8 cellular contexts compared by ENCODE assay signal in the genomic region with DNA sequence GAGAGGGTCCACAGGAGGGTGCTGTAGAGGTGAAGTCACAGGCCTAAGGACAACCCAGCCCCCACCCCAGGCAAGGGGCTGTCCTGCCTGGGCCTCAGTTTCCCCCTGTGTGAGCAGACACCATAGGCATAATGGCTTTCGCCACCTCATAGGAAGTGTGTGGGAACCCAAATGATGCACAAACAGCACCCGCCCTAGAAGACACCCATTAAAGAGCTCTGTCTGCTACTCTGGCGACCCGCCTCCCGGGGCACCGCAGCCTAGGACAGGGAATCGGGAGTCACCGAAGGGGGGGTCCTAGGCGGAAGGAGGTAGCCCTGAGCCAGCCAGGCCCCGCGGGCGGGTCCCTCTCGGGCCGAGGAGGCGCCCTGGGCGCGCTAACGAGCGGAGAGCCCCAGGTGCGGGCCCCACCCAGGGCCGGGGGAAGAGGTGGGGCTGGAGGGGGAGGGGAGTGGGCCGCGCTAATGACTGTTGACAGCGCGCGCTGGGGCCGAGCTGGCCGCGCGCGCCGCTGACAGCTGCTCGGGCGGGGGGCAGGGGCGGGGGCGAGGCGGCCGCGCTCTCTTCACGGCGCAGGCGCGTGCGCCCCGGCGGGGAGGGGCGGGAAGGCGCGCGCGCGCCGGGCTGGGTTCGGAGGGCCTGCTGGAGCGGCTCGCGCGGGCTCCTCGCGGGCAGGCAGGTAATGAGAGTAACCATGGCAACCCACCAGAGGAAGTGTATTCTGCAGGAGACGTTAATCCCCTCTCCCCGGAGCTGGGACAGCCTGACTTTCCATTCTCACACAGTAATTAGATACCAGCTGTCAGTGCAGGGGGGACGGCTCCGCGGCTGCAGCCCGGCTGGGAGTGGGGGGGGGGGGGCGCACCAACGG. TPM values are rescaled to one million over a fixed set of nuclear protein-coding genes. Genes with fewer than 3 reads are reported as not detected.
DNase-seq lines count a peak whose midpoint lies in the region; ATAC-seq and TF ChIP-seq lines count a peak whose summit lies in the region.

No MANE protein-coding gene starts in this region.

- H3K4me2 ChIP-seq in MM.1S (ENCODE audit: low read depth, low read length): peak overlapping the region; percentile 91

- intact Hi-C loops in left ventricle myocardium superior (cut with micrococcal nuclease): no loop called here
- intact Hi-C loops in psoas muscle (cut with DNase I): no loop called here

- H3K9ac ChIP-seq in MM.1S (ENCODE audit: low read length) (peak overlapping the region; percentile 65; the same call in 1 of the 2 replicates), SK-N-MC (ENCODE audit: insufficient read length) (no peak overlapping the region)

- DNase-seq in BJ (ENCODE audit: low read depth): no peak
- peak; percentile 83 for DNase-seq in MM.1S
- DNase-seq in SK-N-MC (ENCODE audit: low read depth, low spot score): no peak
- peak; percentile 75 for DNase-seq in left ventricle myocardium superior
- peak; percentile 50 to 68 for DNase-seq in psoas muscle
- no peak for DNase-seq in T1000 (lab: John Stamatoyannopoulos, UW)

- H3K4me1 ChIP-seq in MM.1S (ENCODE audit: low read length) (peaks cover 26% of the 10 kb centered on the region), psoas muscle (no peaks in the 10 kb centered on the region)

- H3F3A ChIP-seq in MM.1S (ENCODE audit: insufficient read depth, low read length): peaks cover 19% of the 10 kb centered on the region

- H3K4me3 ChIP-seq in BJ (ENCODE audit: low read depth, low read length) (peak overlapping the region; percentile 23), MM.1S (ENCODE audit: low read length) (peak overlapping the region; percentile 58), SK-N-MC (peak overlapping the region; percentile 70), psoas muscle (peak overlapping the region; percentile 63)

- TF ChIP-seq CTCF in BJ (IDR thresholded peaks at IDR 0.05; ENCODE audit: insufficient read depth, low read depth, low read length) (no peak), MM.1S (IDR thresholded peaks at IDR 0.05; ENCODE audit: low read length) (no peak), psoas muscle (IDR thresholded peaks at IDR 0.05) (no peak)

- H3K27ac Mint-ChIP-seq in activated naive CD8-positive, alpha-beta T cell: peak overlapping the region; percentile 93

- POLR2A ChIA-PET in BJ (lab: Charles Lee): no interaction called here

- 2 to 5% (median 4%) methylated on average over 37 to 68 of the region's 68 CpGs for WGBS in psoas muscle, 3 donors

- peaks cover 86% of the 10 kb centered on the region for H3K4me1 Mint-ChIP-seq in activated naive CD8-positive, alpha-beta T cell (ENCODE audit: low read depth)

- H3K36me3 Mint-ChIP-seq in activated naive CD8-positive, alpha-beta T cell: peaks cover 3% of the 10 kb centered on the region

- H4K20me1 ChIP-seq in MM.1S (ENCODE audit: insufficient read depth, low read length): no peaks in the 10 kb centered on the region

- ATAC-seq in GM19397 (IDR thresholded peaks at IDR 0.05; ENCODE audit: unreplicated experiment): peak; percentile 52
- ATAC-seq in left ventricle myocardium superior: peak; percentile 83
- ATAC-seq in psoas muscle: peak; percentile 69 to 85 (median 82)

- H3K27ac ChIP-seq in MM.1S (ENCODE audit: low read length) (peak overlapping the region; percentile 51; the same call in 1 of the 2 replicates), SK-N-MC (no peak overlapping the region), psoas muscle (no peak overlapping the region)

- CTCF ChIA-PET in BJ (lab: Yijun Ruan, JAX): interaction anchor here (2.9 kb wide), 1 partner anchor 14 kb away, joined by 12 read pairs; no protein-coding TSS in a partner anchor

- H3K36me3 ChIP-seq in BJ (ENCODE audit: control insufficient read depth, insufficient read depth, low read length): no peaks in the 10 kb centered on the region
- H3K36me3 ChIP-seq in MM.1S (replicated peaks; ENCODE audit: insufficient read depth, low read length): no peaks in the 10 kb centered on the region
- no peaks in the 10 kb centered on the region for H3K36me3 ChIP-seq in SK-N-MC (ENCODE audit: insufficient read depth, low read length)
- no peaks in the 10 kb centered on the region for H3K36me3 ChIP-seq in psoas muscle (ENCODE audit: insufficient read depth in 1 of 2, low read depth in 1 of 2)

- H3K4me3 Mint-ChIP-seq in activated naive CD8-positive, alpha-beta T cell: peak overlapping the region; percentile 85

- no peaks in the 10 kb centered on the region for H3K9me2 ChIP-seq in MM.1S (replicated peaks; ENCODE audit: insufficient read depth, low read length)

- peak overlapping the region; percentile 82 for H2AFZ ChIP-seq in MM.1S (ENCODE audit: low read length)

- no peaks in the 10 kb centered on the region for H3K9me3 Mint-ChIP-seq in activated naive CD8-positive, alpha-beta T cell (ENCODE audit: low read depth)

- peaks cover 7% of the 10 kb centered on the region for H3K27me3 ChIP-seq in BJ (ENCODE audit: control insufficient read depth, insufficient read depth, low read length)
- no peaks in the 10 kb centered on the region for H3K27me3 ChIP-seq in MM.1S (replicated peaks; ENCODE audit: insufficient read depth, low read length)
- peaks cover 0 to 12% (median 0%) of the 10 kb centered on the region in 3 donors for H3K27me3 ChIP-seq in psoas muscle (ENCODE audit: insufficient read depth in 3 of 3, low read length in 2 of 3)

- no peaks in the 10 kb centered on the region for H3K9me3 ChIP-seq in MM.1S (replicated peaks; ENCODE audit: insufficient read depth, low read length)
- H3K9me3 ChIP-seq in SK-N-MC (ENCODE audit: low read depth, low read length): no peaks in the 10 kb centered on the region
- no peaks in the 10 kb centered on the region for H3K9me3 ChIP-seq in psoas muscle

- H3K79me2 ChIP-seq in MM.1S (ENCODE audit: low read length): no peaks in the 10 kb centered on the region

- H3K27me3 Mint-ChIP-seq in activated naive CD8-positive, alpha-beta T cell: no peaks in the 10 kb centered on the region

RNA-seq across cellular contexts. Expression of a gene that starts 48.9 kb away (rescaled TPM):
- polyA plus RNA-seq in BJ (2011; rRNA removed) (6.6 and 10.9 TPM in 2 replicates), psoas muscle (under 1 TPM; 0.61 to 0.89 (median 0.72) TPM)
- polyA minus RNA-seq in BJ (2011; rRNA and poly(A)+ RNA removed): 8.2 and 12.8 TPM in 2 replicates
- total RNA-seq in left ventricle myocardium superior (5.2 TPM), psoas muscle (1 to 10 TPM; 1.3 to 2.7 (median 2.3) TPM)

Comparison
In these comparisons a context has a peak if more than half of its experiments do, and no peak if none do; other contexts are left out.
1. DNase-seq: peak in MM.1S (single experiment), left ventricle myocardium superior (single experiment) and psoas muscle (2 of 2); none in BJ (single experiment), SK-N-MC (single experiment) and T1000 (single experiment).
2. Peak in every context shown above with its lines, with median percentiles within 50 percentile points of each other: H3K4me3 ChIP-seq and ATAC-seq.